Comparison of ENCODE assay signal across 8 cellular contexts in genomic region chr12:49264466-49264872, GRCh38. TPM values are rescaled to one million over a fixed set of nuclear protein-coding genes. Genes with fewer than 3 reads are reported as not detected.
A peak's percentile ranks its signal among the peaks of the same experiment; 100 is the strongest.
DNase-seq lines count a peak whose midpoint lies in the region; ATAC-seq lines count a peak whose summit lies in the region.

No MANE protein-coding gene starts in this region.

- H3K36me3 ChIP-seq in SJSA1 (peaks cover 46% of the 10 kb centered on the region), subcutaneous abdominal adipose tissue (ENCODE audit: control insufficient read depth in 5 of 5, insufficient read depth in 5 of 5, low read length in 5 of 5) (peaks cover 0 to 3% (median 3%) of the 10 kb centered on the region in 5 donors)

- H3K27me3 Mint-ChIP-seq in central memory CD8-positive, alpha-beta T cell, result no peaks in the 10 kb centered on the region

- peak overlapping the region; percentile 92 for H3K27ac Mint-ChIP-seq in central memory CD8-positive, alpha-beta T cell (ENCODE audit: low read depth)

- H3K4me3 ChIP-seq in SJSA1 (peak overlapping the region; percentile 74), subcutaneous abdominal adipose tissue (ENCODE audit: low read depth in 1 of 5, low read length in 5 of 5) (peak overlapping the region; percentile 71 to 88 (median 85))

- H3K27ac ChIP-seq in SJSA1, result peak overlapping the region; percentile 91
- peak overlapping the region; percentile 93 for H3K27ac ChIP-seq in subcutaneous abdominal adipose tissue (ENCODE audit: low read depth, low read length)

- H3K4me1 ChIP-seq in SJSA1 (replicated peaks), result peaks cover 48% of the 10 kb centered on the region
- peaks cover 0 to 59% (median 30%) of the 10 kb centered on the region in 5 donors for H3K4me1 ChIP-seq in subcutaneous abdominal adipose tissue (ENCODE audit: control insufficient read depth in 5 of 5, insufficient read depth in 5 of 5, low read length in 5 of 5)

- intact Hi-C loops in Right ventricle myocardium inferior (cut with DNase I), result no loop called here
- intact Hi-C loops in cardiac septum (cut with DNase I), result no loop called here

- H3K4me1 Mint-ChIP-seq in central memory CD8-positive, alpha-beta T cell, result peaks cover 30% of the 10 kb centered on the region

- ATAC-seq in Right ventricle myocardium inferior (peak; percentile 49), HG02885 (IDR thresholded peaks at IDR 0.05; ENCODE audit: poor library complexity, unreplicated experiment) (peak; percentile 19), HG02938 (IDR thresholded peaks at IDR 0.05; ENCODE audit: unreplicated experiment) (no peak)
- ATAC-seq in central memory CD8-positive, alpha-beta T cell (replicated peaks; ENCODE audit: extremely low read depth, poor library complexity, severe bottlenecking), result peak; percentile 39

- peak overlapping the region; percentile 8 to 96 (median 75) for H3K9ac ChIP-seq in subcutaneous abdominal adipose tissue (ENCODE audit: low read length in 5 of 5)

- H3K4me3 Mint-ChIP-seq in central memory CD8-positive, alpha-beta T cell, result peak overlapping the region; percentile 85

- DNase-seq in Right ventricle myocardium inferior (ENCODE audit: missing footprints), result no peak
- DNase-seq in cardiac septum (ENCODE audit: low spot score), result no peak
- peak in 1 of 2 experiments; percentile 80 for DNase-seq in SJSA1 (ENCODE audit: low read depth in 1 of 2, low spot score in 2 of 2)
- peak; percentile 13 to 26 for DNase-seq in central memory CD8-positive, alpha-beta T cell (ENCODE audit: low spot score in 2 of 2)
- peak; percentile 91 for DNase-seq in mesenteric fat pad (ENCODE audit: low spot score)

- H3K9me3 ChIP-seq in SJSA1 (replicated peaks) (no peaks in the 10 kb centered on the region), subcutaneous abdominal adipose tissue (ENCODE audit: control insufficient read depth in 5 of 5, low read length in 5 of 5) (no peaks in the 10 kb centered on the region)

- H3K27me3 ChIP-seq in SJSA1 (replicated peaks) (no peaks in the 10 kb centered on the region), subcutaneous abdominal adipose tissue (ENCODE audit: control insufficient read depth in 5 of 5, insufficient read depth in 4 of 5, low read length in 5 of 5) (no peaks in the 10 kb centered on the region)

- H3K9me3 Mint-ChIP-seq in central memory CD8-positive, alpha-beta T cell, result no peaks in the 10 kb centered on the region

- peaks cover 19% of the 10 kb centered on the region for H3K36me3 Mint-ChIP-seq in central memory CD8-positive, alpha-beta T cell (ENCODE audit: insufficient read depth)

RNA-seq across cellular contexts. Expression of gene TUBA1C, which starts 0.4 kb away (rescaled TPM):
- 86.2 TPM for total RNA-seq in Right ventricle myocardium inferior
- 39.5 TPM for total RNA-seq in cardiac septum
- total RNA-seq in SJSA1 (2014; rRNA removed; shearing (Covaris generic)), result 936 and 1,296 TPM in 2 replicates
- 173 TPM for total RNA-seq in mesenteric fat pad

RNA-seq across cellular contexts. Expression of gene PRPH, which starts 30.5 kb away (rescaled TPM):
- total RNA-seq in Right ventricle myocardium inferior (0.57 TPM), cardiac septum (0.38 TPM), mesenteric fat pad (0.55 TPM)
- not detected in 2 replicates for total RNA-seq in SJSA1 (2014; rRNA removed; shearing (Covaris generic))

RNA-seq across cellular contexts. Expression of gene TROAP, which starts 58.6 kb away (rescaled TPM):
- total RNA-seq in Right ventricle myocardium inferior, result 0.97 TPM
- not detected for total RNA-seq in cardiac septum
- 50.1 and 50.8 TPM in 2 replicates for total RNA-seq in SJSA1 (2014; rRNA removed; shearing (Covaris generic))
- not detected for total RNA-seq in mesenteric fat pad

Comparison
In these comparisons a context has a peak if more than half of its experiments do, and no peak if none do; other contexts are left out.
1. DNase-seq: peak in central memory CD8-positive, alpha-beta T cell (2 of 2) and mesenteric fat pad (single experiment); none in Right ventricle myocardium inferior (single experiment) and cardiac septum (single experiment).
2. RNA of gene TROAP, which starts 58.6 kb away (total RNA-seq): 50.1 to 50.8 TPM in SJSA1; 0.97 TPM in Right ventricle myocardium inferior (single experiment), not detected in mesenteric fat pad (single experiment) and not detected in cardiac septum (single experiment); every median in the first group is over 10 times any median in the second.